In the genomic region with DNA sequence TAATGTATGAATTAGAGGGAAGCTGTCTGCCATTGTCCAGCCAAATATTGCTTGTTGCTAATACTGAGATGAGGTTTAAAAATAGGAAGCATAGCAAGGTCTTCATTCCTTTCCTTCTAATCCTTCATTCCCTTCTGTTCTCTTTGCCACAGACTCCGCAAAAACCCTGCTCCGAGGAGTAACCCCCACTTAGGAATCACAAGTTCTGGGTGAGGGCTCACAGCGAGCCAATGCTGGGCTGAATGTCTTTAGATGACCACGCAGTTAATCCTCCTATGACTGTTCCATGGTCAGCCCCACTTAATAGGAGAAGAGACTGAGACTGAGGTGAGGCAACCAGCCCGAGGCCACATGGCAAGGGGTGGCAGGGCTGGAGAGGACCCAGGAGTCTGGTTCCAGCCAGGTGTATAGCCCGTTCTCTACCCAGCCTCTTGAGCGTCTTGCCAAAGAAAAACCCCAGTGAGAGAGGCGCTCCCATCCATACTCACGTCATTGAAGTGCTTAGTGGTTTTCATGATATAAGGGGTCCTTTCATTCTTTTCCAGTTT, we compare ENCODE assay signal across 18 cellular contexts. TPM values are rescaled to one million over a fixed set of nuclear protein-coding genes. Genes with fewer than 3 reads are reported as not detected.
DNase-seq lines count a peak whose midpoint lies in the region; ATAC-seq and TF ChIP-seq lines count a peak whose summit lies in the region.
"Had no signal": no experiment of that assay in that cellular context is flagged by ENCODE, and none has a peak within 500 bp of the region (broad histone marks: within the 10 kb centered on the region; RNA-seq: fewer than 3 reads in every experiment).

No MANE protein-coding gene starts in this region.

- H3F3A ChIP-seq in GM23338 (replicated peaks; ENCODE audit: low read depth), result no peaks in the 10 kb centered on the region

- 91% methylated on average over 9 of the region's 9 CpGs for WGBS in prostate gland

- no peaks in the 10 kb centered on the region for H3K9me3 ChIP-seq in prostate gland
- no peaks in the 10 kb centered on the region for H3K9me3 ChIP-seq in vagina

- peaks cover 2% of the 10 kb centered on the region; the same call in 1 of the 3 replicates for H3K4me1 Mint-ChIP-seq in GM23338

- H3K27ac ChIP-seq in prostate gland (peak overlapping the region; percentile 7 to 78), vagina (peak overlapping the region; percentile 88), GM23338 (ENCODE audit: low read depth) (no peak overlapping the region)

- H3K4me2 ChIP-seq in GM23338, result no peak overlapping the region

- H3K36me3 Mint-ChIP-seq in GM23338 (ENCODE audit: low read depth), result no peaks in the 10 kb centered on the region
- H3K36me3 Mint-ChIP-seq: naive thymus-derived CD4-positive, alpha-beta T cell had no signal

- H3K79me2 ChIP-seq in GM23338 (replicated peaks; ENCODE audit: insufficient read depth), result no peaks in the 10 kb centered on the region

- H3K36me3 ChIP-seq in prostate gland (no peaks in the 10 kb centered on the region), vagina (no peaks in the 10 kb centered on the region), GM23338 (ENCODE audit: insufficient read depth) (no peaks in the 10 kb centered on the region)

- no peak overlapping the region for H2AFZ ChIP-seq in GM23338

- no peak for TF ChIP-seq POLR2A in prostate gland (IDR thresholded peaks at IDR 0.05)
- TF ChIP-seq POLR2A in vagina (IDR thresholded peaks at IDR 0.05), result no peak

- peaks cover 8% of the 10 kb centered on the region for H3K4me1 ChIP-seq in prostate gland (replicated peaks)
- H3K4me1 ChIP-seq in vagina, result peaks cover 28% of the 10 kb centered on the region
- no peaks in the 10 kb centered on the region for H3K4me1 ChIP-seq in GM23338 (ENCODE audit: insufficient read depth)

- H3K27ac Mint-ChIP-seq in GM23338, result no peak overlapping the region
- H3K27ac Mint-ChIP-seq: activated CD4-positive, alpha-beta T cell treated with anti-CD3 and anti-CD28 coated beads, Interleukin-2, amount 10 ng/mL, durations not matched to agents 24 days and 14 days; B cell; naive thymus-derived CD4-positive, alpha-beta T cell had no signal

- DNase-seq in amniotic epithelial cell (ENCODE audit: low read depth), result peak; percentile 60
- peak; percentile 35 for DNase-seq in islet precursor cell
- DNase-seq in prostate gland (ENCODE audit: low spot score), result no peak
- DNase-seq in vagina (ENCODE audit: extremely low spot score in 2 of 2), result no peak
- DNase-seq in GM23338 (ENCODE audit: low spot score), result no peak
- no peak for DNase-seq in DMS153 treated with DMSO at 0.1 percent for 48 hours (lab: John Stamatoyannopoulos, UW; ENCODE audit: unreplicated experiment)
- DNase-seq in mucosa of gallbladder (ENCODE audit: low spot score), result no peak
- DNase-seq: activated CD4-positive, alpha-beta T cell treated with anti-CD3 and anti-CD28 coated beads, Interleukin-2, amount 10 ng/mL, durations not matched to agents 24 days and 14 days; activated CD8-positive, alpha-beta memory T cell treated with anti-CD3 and anti-CD28 coated beads, Interleukin-2, amount 50 U/mL, for 4 hours; GOT3; Karpas-422; naive thymus-derived CD4-positive, alpha-beta T cell; NCI-H1105 treated with DMSO at 0.1 percent for 48 hours; NCI-H510A; RPMI8226 had no signal

- no peak overlapping the region for H3K4me3 Mint-ChIP-seq in GM23338
- H3K4me3 Mint-ChIP-seq: activated CD4-positive, alpha-beta T cell treated with anti-CD3 and anti-CD28 coated beads, Interleukin-2, amount 10 ng/mL, durations not matched to agents 24 days and 14 days; B cell; naive thymus-derived CD4-positive, alpha-beta T cell had no signal

- peaks cover 4% of the 10 kb centered on the region for H3K27me3 Mint-ChIP-seq in GM23338 (ENCODE audit: insufficient read depth, low read depth, poor library complexity)
- H3K27me3 Mint-ChIP-seq: B cell had no signal

- H3K9me2 ChIP-seq in GM23338 (ENCODE audit: insufficient read depth), result no peaks in the 10 kb centered on the region

- TF ChIP-seq CTCF in prostate gland (IDR thresholded peaks at IDR 0.05) (no peak), vagina (IDR thresholded peaks at IDR 0.05) (no peak), GM23338 (conservative IDR thresholded peaks at IDR 0.05; ENCODE audit: low read depth in 2 of 2) (no peak)

- ATAC-seq in GM23338, result no peak
- ATAC-seq: esophagus mucosa; left lobe of liver; naive thymus-derived CD4-positive, alpha-beta T cell had no signal

- H3K4me3 ChIP-seq in prostate gland (no peak overlapping the region), vagina (no peak overlapping the region), GM23338 (no peak overlapping the region)

- H4K20me1 ChIP-seq in GM23338 (replicated peaks; ENCODE audit: insufficient read depth), result no peaks in the 10 kb centered on the region

- intact Hi-C loops in prostate gland (cut with DNase I) (no loop called here), vagina (cut with DNase I) (no loop called here)

- peaks cover 4% of the 10 kb centered on the region; the same call in 1 of the 3 replicates for H3K9me3 Mint-ChIP-seq in GM23338
- H3K9me3 Mint-ChIP-seq: activated CD4-positive, alpha-beta T cell treated with anti-CD3 and anti-CD28 coated beads, Interleukin-2, amount 10 ng/mL, durations not matched to agents 24 days and 14 days; naive thymus-derived CD4-positive, alpha-beta T cell had no signal

- no peaks in the 10 kb centered on the region for H3K27me3 ChIP-seq in prostate gland (replicated peaks; ENCODE audit: insufficient read depth)
- no peaks in the 10 kb centered on the region for H3K27me3 ChIP-seq in vagina
- no peaks in the 10 kb centered on the region for H3K27me3 ChIP-seq in GM23338 (ENCODE audit: insufficient read depth)

TF ChIP-seq in GM23338, 12 proteins besides CTCF, POLR2A, EP300 and RAD21:
- no peak for TF ChIP-seq ZNF114 (CRISPR knock-in tag; IDR thresholded peaks at IDR 0.05)

RNA-seq across cellular contexts. Expression of a gene that starts 44.9 kb away (rescaled TPM):
- total RNA-seq in prostate gland (100 to 1,000 TPM; 257 to 415 TPM), vagina (110 TPM), mucosa of gallbladder (465 TPM)
- 19.7 and 41.2 TPM in 2 replicates for total RNA-seq in GM23338 (2014; rRNA removed; shearing (Covaris generic))
- polyA plus RNA-seq in GM23338 (2016; fragmentation: Nextera tagmentation; extraction: Ambion mirVana), result 18.2 and 19.9 TPM in 2 replicates

Comparison
In these comparisons a context has a peak if more than half of its experiments do, and no peak if none do; other contexts are left out.
1. DNase-seq: peak in amniotic epithelial cell (single experiment) and islet precursor cell (single experiment); none in prostate gland (single experiment), vagina (0 of 2), GM23338 (single experiment), DMS153 treated with DMSO at 0.1 percent for 48 hours (single experiment) and mucosa of gallbladder (single experiment).